9 cellular contexts compared by ENCODE assay signal in genomic region chr4:2290974-2291704, GRCh38. TPM values are rescaled to one million over a fixed set of nuclear protein-coding genes. Genes with fewer than 3 reads are reported as not detected.
DNase-seq lines count a peak whose midpoint lies in the region; ATAC-seq and TF ChIP-seq lines count a peak whose summit lies in the region.
"Had no signal": no experiment of that assay in that cellular context is flagged by ENCODE, and none has a peak within 500 bp of the region (broad histone marks: within the 10 kb centered on the region; RNA-seq: fewer than 3 reads in every experiment).

No MANE protein-coding gene starts in this region.

- no peak overlapping the region for H3K23ac ChIP-seq in H9 (ENCODE audit: insufficient read length, low read depth, low read length)

- no peak overlapping the region for H2AK5ac ChIP-seq in H9 (ENCODE audit: insufficient read length, low read length)

- H3K56ac ChIP-seq in H9 (ENCODE audit: insufficient read length, low read depth, low read length) = no peak overlapping the region

- no peak overlapping the region for H3K14ac ChIP-seq in H9 (ENCODE audit: insufficient read depth, low read length)

- no peaks in the 10 kb centered on the region for H3K23me2 ChIP-seq in H9 (ENCODE audit: insufficient read length, low read depth, low read length, poor library complexity, severe bottlenecking)

- H3K79me2 ChIP-seq in GM23248 (ENCODE audit: insufficient read depth) (no peaks in the 10 kb centered on the region), H9 (ENCODE audit: insufficient read depth, low read length) (no peaks in the 10 kb centered on the region)

- H3K27me3 Mint-ChIP-seq in activated CD4-positive, alpha-beta memory T cell treated with anti-CD3 and anti-CD28 coated beads for 36 hours = no peaks in the 10 kb centered on the region
- H3K27me3 Mint-ChIP-seq in endodermal cell (ENCODE audit: insufficient read depth) (peaks cover 1% of the 10 kb centered on the region), H9 (ENCODE audit: low read depth) (no peaks in the 10 kb centered on the region; the same call in 1 of the 2 replicates)

- WGBS in endodermal cell (ENCODE audit: insufficient coverage in 1 of 2, insufficient read length in 1 of 2), 2 experiments = 86 to 87% methylated on average over 13 to 24 of the region's 24 CpGs
- 92 to 93% methylated on average over 24 of the region's 24 CpGs for WGBS in GM23248 (ENCODE audit: low coverage in 1 of 2, low lambda C conversion rate in 2 of 2, missing lambda C conversion rate in 2 of 2), 2 experiments
- WGBS in gastroesophageal sphincter (ENCODE audit: low coverage in 1 of 2), 2 donors = 85 to 90% methylated on average over 6 to 14 of the region's 24 CpGs
- WGBS in H9 (ENCODE audit: extremely low coverage, insufficient read length, low lambda C conversion rate) = no CpG with 5 or more reads among the region's 24 CpGs

- TF ChIP-seq CTCF in endodermal cell (conservative IDR thresholded peaks at IDR 0.05) = no peak
- TF ChIP-seq CTCF in gastroesophageal sphincter (IDR thresholded peaks at IDR 0.05) = no peak
- TF ChIP-seq CTCF in H9 (conservative IDR thresholded peaks at IDR 0.05) = no peak

- no peaks in the 10 kb centered on the region for H3K79me1 ChIP-seq in H9 (ENCODE audit: insufficient read depth, low read depth, low read length, poor library complexity, severe bottlenecking)

- H2AFZ ChIP-seq in GM23248 (no peak overlapping the region), H9 (ENCODE audit: low read length) (no peak overlapping the region)

- no peaks in the 10 kb centered on the region for H3K4me1 ChIP-seq in endodermal cell (ENCODE audit: control insufficient read depth, insufficient read depth, low read length)
- peaks cover 9% of the 10 kb centered on the region for H3K4me1 ChIP-seq in GM23248 (ENCODE audit: insufficient read depth)
- peaks cover 0 to 10% (median 3%) of the 10 kb centered on the region in 3 donors for H3K4me1 ChIP-seq in gastroesophageal sphincter
- no peaks in the 10 kb centered on the region; the same call in 1 of the 2 replicates for H3K4me1 ChIP-seq in H9 (ENCODE audit: insufficient read depth, low read length)

- no peaks in the 10 kb centered on the region for H3K36me3 ChIP-seq in H7 (replicated peaks; ENCODE audit: control insufficient read depth, insufficient read depth, low read length)
- H3K36me3 ChIP-seq in endodermal cell (ENCODE audit: control insufficient read depth, insufficient read depth, low read length) = no peaks in the 10 kb centered on the region
- no peaks in the 10 kb centered on the region for H3K36me3 ChIP-seq in GM23248 (ENCODE audit: low read depth)
- H3K36me3 ChIP-seq in gastroesophageal sphincter = no peaks in the 10 kb centered on the region
- H3K36me3 ChIP-seq: ovary had no signal

- DNase-seq in H7 (peak; percentile 54), endodermal cell (peak; percentile 50), GM23248 (no peak), NCI-H345 (lab: John Stamatoyannopoulos, UW) (no peak), H9 (no peak)
- peak; percentile 75 for DNase-seq in activated CD4-positive, alpha-beta memory T cell treated with anti-CD3 and anti-CD28 coated beads for 36 hours
- peak; percentile 44 to 59 for DNase-seq in stimulated activated CD8-positive, alpha-beta memory T cell treated with anti-CD3 and anti-CD28 coated beads, Interleukin-2, amount 100 ng/mL, for 1 hour (ENCODE audit: low read depth in 2 of 2)

- H3K9me3 Mint-ChIP-seq in activated CD4-positive, alpha-beta memory T cell treated with anti-CD3 and anti-CD28 coated beads for 36 hours = peaks cover 2% of the 10 kb centered on the region
- H3K9me3 Mint-ChIP-seq in endodermal cell = peaks cover 11% of the 10 kb centered on the region
- peaks cover 6 to 8% of the 10 kb centered on the region in 2 experiments for H3K9me3 Mint-ChIP-seq in H9

- H4K91ac ChIP-seq in H9 (ENCODE audit: insufficient read length, low read depth, low read length) = no peak overlapping the region

- no peak for TF ChIP-seq EP300 in gastroesophageal sphincter (IDR thresholded peaks at IDR 0.05)

- in situ Hi-C loops in GM23248 (cut with MboI) = no loop called here

- H3K27ac ChIP-seq in endodermal cell (ENCODE audit: low read depth, low read length) (no peak overlapping the region), GM23248 (no peak overlapping the region), gastroesophageal sphincter (no peak overlapping the region), H9 (ENCODE audit: insufficient read length, low read depth, low read length) (no peak overlapping the region)
- H3K27ac ChIP-seq: ovary had no signal

- H3F3A ChIP-seq in GM23248 (ENCODE audit: insufficient read depth) = 0 out of 2 replicates have a peak, but pooled peaks cover 6% of the 10 kb centered on the region

- TF ChIP-seq POLR2A in gastroesophageal sphincter (IDR thresholded peaks at IDR 0.05) = no peak

- no peak overlapping the region for H3K9ac ChIP-seq in endodermal cell (ENCODE audit: extremely low read depth, low read length, poor library complexity, severe bottlenecking)
- H3K9ac ChIP-seq in GM23248 = no peak overlapping the region
- H3K9ac ChIP-seq in H9 (ENCODE audit: extremely low read depth, insufficient read length, low read length) = no peak overlapping the region

- H3K4ac ChIP-seq in H9 (ENCODE audit: low read depth, low read length) = no peak overlapping the region

- H2BK5ac ChIP-seq in H9 (ENCODE audit: insufficient read length, low read length) = no peak overlapping the region

- H2BK120ac ChIP-seq in H9 (ENCODE audit: low read depth, low read length, poor library complexity, severe bottlenecking) = no peak overlapping the region

- no peaks in the 10 kb centered on the region for H4K20me1 ChIP-seq in GM23248 (ENCODE audit: insufficient read depth)
- H4K20me1 ChIP-seq in H9 (ENCODE audit: control insufficient read depth, insufficient read depth, insufficient read length) = no peaks in the 10 kb centered on the region

- peaks cover 23% of the 10 kb centered on the region for H3K4me1 Mint-ChIP-seq in activated CD4-positive, alpha-beta memory T cell treated with anti-CD3 and anti-CD28 coated beads for 36 hours (ENCODE audit: low read depth)
- H3K4me1 Mint-ChIP-seq in endodermal cell (no peaks in the 10 kb centered on the region), H9 (peaks cover 8 to 22% of the 10 kb centered on the region in 2 experiments)

- H3T11ph ChIP-seq in H9 (ENCODE audit: low read length) = no peak overlapping the region

- H2BK20ac ChIP-seq in H9 (ENCODE audit: low read depth, low read length, poor library complexity, severe bottlenecking) = no peak overlapping the region

- CTCF ChIA-PET in activated CD4-positive, alpha-beta memory T cell treated with anti-CD3 and anti-CD28 coated beads for 36 hours (lab: Charles Lee) = interaction anchor here (1.0 kb wide), 2 partner anchors 71 to 128 kb away, joined by 4 to 5 read pairs; partner anchors contain the start of gene CFAP99

- H2BK15ac ChIP-seq in H9 (ENCODE audit: low read depth, low read length) = no peak overlapping the region

- H3K9me3 ChIP-seq in endodermal cell (ENCODE audit: control insufficient read depth, low read length) (no peaks in the 10 kb centered on the region), GM23248 (ENCODE audit: low read depth) (no peaks in the 10 kb centered on the region), gastroesophageal sphincter (no peaks in the 10 kb centered on the region), H9 (ENCODE audit: control insufficient read depth, low read depth, low read length) (no peaks in the 10 kb centered on the region)
- H3K9me3 ChIP-seq: ovary had no signal

- peak overlapping the region; percentile 35 for H3K4me3 Mint-ChIP-seq in activated CD4-positive, alpha-beta memory T cell treated with anti-CD3 and anti-CD28 coated beads for 36 hours
- H3K4me3 Mint-ChIP-seq in endodermal cell (no peak overlapping the region), H9 (no peak overlapping the region)

- H3K36me3 Mint-ChIP-seq in activated CD4-positive, alpha-beta memory T cell treated with anti-CD3 and anti-CD28 coated beads for 36 hours = no peaks in the 10 kb centered on the region
- H3K36me3 Mint-ChIP-seq in endodermal cell (ENCODE audit: low read depth) = no peaks in the 10 kb centered on the region
- no peaks in the 10 kb centered on the region; a peak in 1 of 7 replicates for H3K36me3 Mint-ChIP-seq in H9 (ENCODE audit: insufficient read depth in 1 of 3, low read depth in 3 of 3)

- H3K27me3 ChIP-seq in H7 (ENCODE audit: control insufficient read depth, insufficient read depth, low read length) (no peaks in the 10 kb centered on the region), endodermal cell (ENCODE audit: control insufficient read depth, insufficient read depth, low read length, poor library complexity, severe bottlenecking) (no peaks in the 10 kb centered on the region), GM23248 (replicated peaks; ENCODE audit: insufficient read depth) (no peaks in the 10 kb centered on the region), gastroesophageal sphincter (no peaks in the 10 kb centered on the region), H9 (ENCODE audit: insufficient read depth, low read length) (no peaks in the 10 kb centered on the region)
- H3K27me3 ChIP-seq: ovary had no signal

- no peaks in the 10 kb centered on the region for H3K9me2 ChIP-seq in GM23248 (ENCODE audit: insufficient read depth)

- H4K8ac ChIP-seq in H9 (replicated peaks; ENCODE audit: insufficient read length, low read depth, low read length) = no peak overlapping the region

- no peak overlapping the region for H3K4me2 ChIP-seq in GM23248 (ENCODE audit: unreplicated experiment)
- H3K4me2 ChIP-seq in H9 (ENCODE audit: insufficient read depth, insufficient read length, low read length) = no peak overlapping the region

- peak overlapping the region; percentile 66 for H3K27ac Mint-ChIP-seq in activated CD4-positive, alpha-beta memory T cell treated with anti-CD3 and anti-CD28 coated beads for 36 hours
- H3K27ac Mint-ChIP-seq in endodermal cell (no peak overlapping the region), H9 (no peak overlapping the region)

- no peak overlapping the region for H3K18ac ChIP-seq in H9 (ENCODE audit: insufficient read length, low read depth, low read length)

- H3K4me3 ChIP-seq in H7 (ENCODE audit: insufficient read depth, low read depth, low read length) (no peak overlapping the region), endodermal cell (ENCODE audit: low read length) (no peak overlapping the region), GM23248 (no peak overlapping the region), gastroesophageal sphincter (no peak overlapping the region)
- H3K4me3 ChIP-seq: ovary had no signal

- POLR2A ChIA-PET in activated CD4-positive, alpha-beta memory T cell treated with anti-CD3 and anti-CD28 coated beads for 36 hours (lab: Charles Lee) = interaction anchor here (1.6 kb wide), 1 partner anchor 31 kb away, joined by 4 read pairs; no protein-coding TSS in a partner anchor

- intact Hi-C loops in activated CD4-positive, alpha-beta memory T cell treated with anti-CD3 and anti-CD28 coated beads for 36 hours (cut with micrococcal nuclease) = no loop called here

- no peak overlapping the region for H2BK12ac ChIP-seq in H9 (ENCODE audit: insufficient read length, low read depth, low read length)

- no peak for ATAC-seq in gastroesophageal sphincter

- no peak overlapping the region for H4K5ac ChIP-seq in H9 (ENCODE audit: insufficient read length, low read depth, low read length)

RNA-seq across cellular contexts. Expression of gene MXD4, which starts 29.2 kb away (rescaled TPM):
- total RNA-seq in H7 (2014; rRNA removed; shearing (Covaris generic)) = 13.4 and 22.3 TPM in 2 replicates
- 1 to 10 TPM; 3.6 to 4.9 TPM for total RNA-seq in activated CD4-positive, alpha-beta memory T cell treated with anti-CD3 and anti-CD28 coated beads for 36 hours
- total RNA-seq in endodermal cell = 10 to 100 TPM; 46.0 to 78.8 TPM
- 44.5 TPM for polyA plus RNA-seq in endodermal cell (2013, experiment 1 of 2)
- polyA plus RNA-seq in endodermal cell (2013, experiment 2 of 2) = 46.2 TPM
- total RNA-seq in GM23248 (2014; rRNA removed; shearing (Covaris generic)) = 70.1 and 70.5 TPM in 2 replicates
- polyA plus RNA-seq in GM23248 (2016; fragmentation: Nextera tagmentation; extraction: Ambion mirVana) = 30.9 and 50.6 TPM in 2 replicates
- 10 to 100 TPM; 36.1 to 76.2 (median 55.6) TPM for total RNA-seq in gastroesophageal sphincter
- total RNA-seq in H9 (2021) = 24.1 and 25.4 TPM in 2 replicates

RNA-seq across cellular contexts. Expression of gene HAUS3, which starts 49.2 kb away (rescaled TPM):
- total RNA-seq in H7 (2014; rRNA removed; shearing (Covaris generic)) = 8.5 and 16.4 TPM in 2 replicates
- total RNA-seq in activated CD4-positive, alpha-beta memory T cell treated with anti-CD3 and anti-CD28 coated beads for 36 hours = 10 to 100 TPM; 20.2 to 20.3 TPM
- total RNA-seq in endodermal cell (10 to 100 TPM; 17.0 to 22.6 TPM), gastroesophageal sphincter (10 to 100 TPM in 3 of 4 donors, 1 to 10 TPM in 1; 10.0 to 16.3 (median 12.7) TPM), H9 (2021) (18.0 and 19.1 TPM in 2 replicates)
- 17.3 TPM for polyA plus RNA-seq in endodermal cell (2013, experiment 1 of 2)
- polyA plus RNA-seq in endodermal cell (2013, experiment 2 of 2) = 17.0 TPM
- total RNA-seq in GM23248 (2014; rRNA removed; shearing (Covaris generic)) = 10.2 and 14.9 TPM in 2 replicates
- 11.6 and 13.8 TPM in 2 replicates for polyA plus RNA-seq in GM23248 (2016; fragmentation: Nextera tagmentation; extraction: Ambion mirVana)

RNA-seq across cellular contexts. Expression of gene POLN, which starts 49.2 kb away (rescaled TPM):
- total RNA-seq in H7 (2014; rRNA removed; shearing (Covaris generic)) = 0.96 and 2.4 TPM in 2 replicates
- total RNA-seq in activated CD4-positive, alpha-beta memory T cell treated with anti-CD3 and anti-CD28 coated beads for 36 hours = 1 to 10 TPM; 2.7 to 4.0 TPM
- 1 to 10 TPM; 2.8 to 2.9 TPM for total RNA-seq in endodermal cell
- polyA plus RNA-seq in endodermal cell (2013, experiment 1 of 2) = 1.0 TPM
- 0.70 TPM for polyA plus RNA-seq in endodermal cell (2013, experiment 2 of 2)
- 1.8 and 3.9 TPM in 2 replicates for total RNA-seq in GM23248 (2014; rRNA removed; shearing (Covaris generic))
- polyA plus RNA-seq in GM23248 (2016; fragmentation: Nextera tagmentation; extraction: Ambion mirVana) = 0.91 and 1.6 TPM in 2 replicates
- 1 to 10 TPM; 1.5 to 4.6 (median 2.6) TPM for total RNA-seq in gastroesophageal sphincter
- total RNA-seq in H9 (2021) = 0.74 and 1.5 TPM in 2 replicates

Comparison
In these comparisons a context has a peak if more than half of its experiments do, and no peak if none do; other contexts are left out.
1. DNase-seq: peak in H7 (single experiment), activated CD4-positive, alpha-beta memory T cell treated with anti-CD3 and anti-CD28 coated beads for 36 hours (single experiment), endodermal cell (single experiment) and stimulated activated CD8-positive, alpha-beta memory T cell treated with anti-CD3 and anti-CD28 coated beads, Interleukin-2, amount 100 ng/mL, for 1 hour (2 of 2); none in GM23248 (single experiment), NCI-H345 (single experiment) and H9 (single experiment).